7 cellular contexts compared by ENCODE assay signal in genomic region chr16:47697826-47698225, GRCh38.
"Had no signal": no experiment of that assay in that cellular context is flagged by ENCODE, and none has a peak within 500 bp of the region (broad histone marks: within the 10 kb centered on the region; RNA-seq: fewer than 3 reads in every experiment).

No MANE protein-coding gene starts in this region.

- H3K4me3 ChIP-seq: GM12878 had no signal

- ATAC-seq: GM12878 had no signal

- DNase-seq: GDM1, GF-D8 had no signal

- FAIRE-seq: G401.6, GM12878, GM12891, GM12892, GM18507 had no signal
